Comparison of ENCODE assay signal across 8 cellular contexts in genomic region chr11:121494355-121495099, GRCh38.
DNase-seq lines count a peak whose midpoint lies in the region; ATAC-seq and TF ChIP-seq lines count a peak whose summit lies in the region.

No MANE protein-coding gene starts in this region.

- no peak for TF ChIP-seq CTCF in GM10266 (IDR thresholded peaks at IDR 0.05; ENCODE audit: control insufficient read depth, insufficient read depth, low read depth, missing control alignments)

- peak overlapping the region; percentile 77 to 90 for H3K27ac Mint-ChIP-seq in effector memory CD8-positive, alpha-beta T cell

- H3K27me3 Mint-ChIP-seq in effector memory CD8-positive, alpha-beta T cell = no peaks in the 10 kb centered on the region

- DNase-seq in GM10266 (ENCODE audit: extremely low spot score) (peak; percentile 47), NCI-H526 treated with DMSO at 0.1 percent for 48 hours (lab: John Stamatoyannopoulos, UW) (peak; percentile 40), globus pallidus (ENCODE audit: low spot score) (no peak), NCI-H748 (lab: John Stamatoyannopoulos, UW; ENCODE audit: unreplicated experiment) (no peak), midbrain (lab: John Stamatoyannopoulos, UW) (no peak)
- DNase-seq in effector memory CD8-positive, alpha-beta T cell = no peak

- H3K9me3 Mint-ChIP-seq in effector memory CD8-positive, alpha-beta T cell = no peaks in the 10 kb centered on the region

- peaks cover 70% of the 10 kb centered on the region for H3K36me3 Mint-ChIP-seq in effector memory CD8-positive, alpha-beta T cell (ENCODE audit: insufficient read depth)

- peaks cover 40 to 55% of the 10 kb centered on the region in 2 donors for H3K4me1 Mint-ChIP-seq in effector memory CD8-positive, alpha-beta T cell (ENCODE audit: low read depth in 2 of 2)

- H3K4me3 Mint-ChIP-seq in effector memory CD8-positive, alpha-beta T cell = peak overlapping the region; percentile 6 to 54

- ATAC-seq in GM21786 (IDR thresholded peaks at IDR 0.05; ENCODE audit: unreplicated experiment) (peak; percentile 89), GM19467 (IDR thresholded peaks at IDR 0.05; ENCODE audit: unreplicated experiment) (no peak)
- peak; percentile 63 for ATAC-seq in effector memory CD8-positive, alpha-beta T cell (replicated peaks)

Comparison
In these comparisons a context has a peak if more than half of its experiments do, and no peak if none do; other contexts are left out.
1. DNase-seq: peak in GM10266 (single experiment) and NCI-H526 treated with DMSO at 0.1 percent for 48 hours (single experiment); none in effector memory CD8-positive, alpha-beta T cell (0 of 3), globus pallidus (single experiment), NCI-H748 (single experiment) and midbrain (single experiment).